Comparison of ENCODE assay signal across 10 cellular contexts in the genomic region with DNA sequence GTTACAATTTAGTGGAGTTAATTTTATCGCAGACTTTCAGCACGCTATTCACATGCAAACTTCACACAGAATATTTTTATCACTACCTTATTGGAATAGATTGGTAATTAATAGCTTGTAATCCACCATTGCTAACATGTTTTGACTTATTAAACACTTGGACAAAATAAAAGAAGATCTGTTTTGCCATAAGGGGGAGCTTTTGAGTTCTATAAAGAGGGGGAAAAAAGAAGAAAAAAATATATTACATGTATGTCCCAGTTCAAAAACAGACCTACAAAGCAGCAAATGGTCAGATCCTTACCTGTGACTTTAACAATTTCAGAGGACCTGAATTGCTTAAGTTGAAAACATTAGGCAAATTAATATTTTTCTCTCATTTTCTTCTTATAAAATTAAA. TPM values are rescaled to one million over a fixed set of nuclear protein-coding genes. Genes with fewer than 3 reads are reported as not detected.
DNase-seq lines count a peak whose midpoint lies in the region; ATAC-seq and TF ChIP-seq lines count a peak whose summit lies in the region.
"Had no signal": no experiment of that assay in that cellular context is flagged by ENCODE, and none has a peak within 500 bp of the region (broad histone marks: within the 10 kb centered on the region; RNA-seq: fewer than 3 reads in every experiment).

No MANE protein-coding gene starts in this region.

- peak; percentile 75 for DNase-seq in AG10803 (ENCODE audit: low read depth)
- DNase-seq in Karpas-422: peak; percentile 58
- peak; percentile 84 for DNase-seq in astrocyte of the spinal cord (ENCODE audit: low read depth, low spot score)
- peak; percentile 62 for DNase-seq in medulla oblongata (ENCODE audit: extremely low spot score)
- no peak for DNase-seq in cerebellar nuclear complex (lab: John Stamatoyannopoulos, UW)
- DNase-seq: head of caudate nucleus had no signal

- no peaks in the 10 kb centered on the region for H4K20me1 ChIP-seq in Karpas-422 (ENCODE audit: insufficient read depth, low read depth, low read length)

- ATAC-seq in esophagus mucosa (no peak), HG03520 (IDR thresholded peaks at IDR 0.05; ENCODE audit: unreplicated experiment) (no peak), HG02970 (IDR thresholded peaks at IDR 0.05; ENCODE audit: low FRiP score, unreplicated experiment) (no peak)
- ATAC-seq: activated CD4-positive, CD25-positive, alpha-beta regulatory T cell treated with anti-CD3 and anti-CD28 coated beads, Interleukin-2, amount 50 U/mL, for 24 hours had no signal

- H3K9me3 ChIP-seq in Karpas-422 (ENCODE audit: low read length): no peaks in the 10 kb centered on the region

- no peaks in the 10 kb centered on the region for H3K36me3 ChIP-seq in Karpas-422 (ENCODE audit: insufficient read depth, low read length)

- peak overlapping the region; percentile 84 for H3K4me3 ChIP-seq in AG10803 (ENCODE audit: low read length)
- no peak overlapping the region for H3K4me3 ChIP-seq in Karpas-422 (ENCODE audit: low read length)
- H3K4me3 ChIP-seq in astrocyte of the spinal cord (ENCODE audit: low read depth, low read length): no peak overlapping the region

- no peak overlapping the region for H3K9ac ChIP-seq in Karpas-422 (ENCODE audit: low read length)

- H3K9me2 ChIP-seq in Karpas-422 (replicated peaks; ENCODE audit: insufficient read depth, low read length): no peaks in the 10 kb centered on the region

- H2AFZ ChIP-seq in Karpas-422 (ENCODE audit: low read length): no peak overlapping the region

- no peaks in the 10 kb centered on the region for H3K4me1 ChIP-seq in Karpas-422 (ENCODE audit: low read length)

- H3K79me2 ChIP-seq in Karpas-422 (ENCODE audit: low read length): no peaks in the 10 kb centered on the region

- no peaks in the 10 kb centered on the region for H3K27me3 ChIP-seq in Karpas-422 (ENCODE audit: low read length)

- no peak overlapping the region for H3K27ac ChIP-seq in Karpas-422 (ENCODE audit: low read length)

- TF ChIP-seq CTCF in AG10803 (conservative IDR thresholded peaks at IDR 0.05; ENCODE audit: low read length) (peak; percentile 59), astrocyte of the spinal cord (IDR thresholded peaks at IDR 0.05; ENCODE audit: low read depth, low read length) (peak; percentile 40)

- in situ Hi-C loops in astrocyte of the spinal cord (cut with HindIII; ENCODE audit: low sequenced_read_pairs): no loop called here

- no peak overlapping the region for H3K4me2 ChIP-seq in Karpas-422 (ENCODE audit: low read depth, low read length, poor library complexity, severe bottlenecking)

RNA-seq across cellular contexts. Expression of a gene that starts 1.2 kb away (rescaled TPM):
- 0.14 and 0.30 TPM in 2 replicates for total RNA-seq in Karpas-422 (2014; rRNA removed; shearing (Covaris generic); ENCODE audit: low replicate concordance)
- 9.4 TPM for total RNA-seq in esophagus mucosa

Comparison
In these comparisons a context has a peak if more than half of its experiments do, and no peak if none do; other contexts are left out.
1. DNase-seq: peak in AG10803 (single experiment), Karpas-422 (single experiment), astrocyte of the spinal cord (single experiment) and medulla oblongata (single experiment); none in cerebellar nuclear complex (0 of 2).